Comparison of ENCODE assay signal across 13 cellular contexts in genomic region chr15:82105458-82106205, GRCh38. TPM values are rescaled to one million over a fixed set of nuclear protein-coding genes. Genes with fewer than 3 reads are reported as not detected.
DNase-seq lines count a peak whose midpoint lies in the region; ATAC-seq and TF ChIP-seq lines count a peak whose summit lies in the region.
"Had no signal": no experiment of that assay in that cellular context is flagged by ENCODE, and none has a peak within 500 bp of the region (broad histone marks: within the 10 kb centered on the region; RNA-seq: fewer than 3 reads in every experiment).

No MANE protein-coding gene starts in this region.

- no peak overlapping the region for H4K8ac ChIP-seq in mesenchymal stem cell (ENCODE audit: low read length)

- H3K9me3 ChIP-seq in adipocyte (ENCODE audit: control insufficient read depth, low read length) (no peaks in the 10 kb centered on the region), mesenchymal stem cell (ENCODE audit: control insufficient read depth, low read length) (no peaks in the 10 kb centered on the region), suprapubic skin (no peaks in the 10 kb centered on the region)

- no peak overlapping the region for H2BK15ac ChIP-seq in mesenchymal stem cell (ENCODE audit: low read depth, poor library complexity, severe bottlenecking)

- H3K18ac ChIP-seq in mesenchymal stem cell (ENCODE audit: low read depth in 1 of 2, low read length in 2 of 2): no peak overlapping the region

- WGBS in mesenchymal stem cell: 66% methylated on average over 2 of the region's 6 CpGs
- WGBS in suprapubic skin: 55% methylated on average over 6 of the region's 6 CpGs

- no peak for TF ChIP-seq POLR2A in suprapubic skin (IDR thresholded peaks at IDR 0.05)

- H3K4ac ChIP-seq in mesenchymal stem cell (ENCODE audit: low read depth in 1 of 2, low read length in 2 of 2): no peak overlapping the region

- ATAC-seq in left lobe of liver (no peak), GM18867 (IDR thresholded peaks at IDR 0.05; ENCODE audit: unreplicated experiment) (no peak)
- ATAC-seq: activated naive CD4-positive, alpha-beta T cell treated with anti-CD3 and anti-CD28 coated beads, Interleukin-2, amount 50 U/mL, for 72 hours had no signal

- H2AK5ac ChIP-seq in mesenchymal stem cell (ENCODE audit: low read length, severe bottlenecking): no peak overlapping the region

- no peak overlapping the region for H2BK5ac ChIP-seq in mesenchymal stem cell (ENCODE audit: low read depth, low read length, poor library complexity, severe bottlenecking)

- H3K27ac ChIP-seq in mesenchymal stem cell (ENCODE audit: low read length, poor library complexity, severe bottlenecking): no peak overlapping the region
- no peak overlapping the region for H3K27ac ChIP-seq in suprapubic skin
- H3K27ac ChIP-seq: parathyroid adenoma had no signal

- peak overlapping the region; percentile 12 for H4K91ac ChIP-seq in mesenchymal stem cell (ENCODE audit: low read length)

- H3K23ac ChIP-seq in mesenchymal stem cell (ENCODE audit: low read length in 2 of 2): no peak overlapping the region

- H2AFZ ChIP-seq in mesenchymal stem cell (ENCODE audit: low read depth, low read length): no peak overlapping the region
- H2AFZ ChIP-seq: parathyroid adenoma had no signal

- H3K9ac ChIP-seq in adipocyte (ENCODE audit: low read length) (no peak overlapping the region), mesenchymal stem cell (ENCODE audit: low read length) (no peak overlapping the region)
- H3K9ac ChIP-seq: parathyroid adenoma had no signal

- H3K4me1 ChIP-seq in adipocyte (ENCODE audit: control insufficient read depth, insufficient read depth, low read length) (peaks cover 12% of the 10 kb centered on the region), mesenchymal stem cell (ENCODE audit: control insufficient read depth, insufficient read depth, low read depth, low read length) (peaks cover 4% of the 10 kb centered on the region), suprapubic skin (no peaks in the 10 kb centered on the region)
- H3K4me1 ChIP-seq: parathyroid adenoma had no signal

- DNase-seq in COR-L47 (lab: John Stamatoyannopoulos, UW) (peak; percentile 25), LNCaP clone FGC (ENCODE audit: low read depth) (no peak), adipocyte (ENCODE audit: low read depth) (peak; percentile 40), mesenchymal stem cell (peak; percentile 30), left lobe of liver (ENCODE audit: low spot score) (no peak), suprapubic skin (ENCODE audit: low spot score in 2 of 2) (no peak)
- DNase-seq in activated CD8-positive, alpha-beta memory T cell treated with anti-CD3 and anti-CD28 coated beads, Interleukin-2, amount 50 U/mL, for 48 hours: no peak
- DNase-seq: DND-41; NCI-H446; stimulated activated CD8-positive, alpha-beta memory T cell treated with anti-CD3 and anti-CD28 coated beads, Interleukin-4, amount 100 ng/mL, for 48 hours had no signal

- TF ChIP-seq EP300 in suprapubic skin (IDR thresholded peaks at IDR 0.05): no peak

- H3K14ac ChIP-seq in mesenchymal stem cell (ENCODE audit: low read length in 2 of 2): no peak overlapping the region

- no peak overlapping the region for H2BK12ac ChIP-seq in mesenchymal stem cell (ENCODE audit: low read length in 2 of 2)

- peak; percentile 52 for TF ChIP-seq CTCF in LNCaP clone FGC (IDR thresholded peaks at IDR 0.05; ENCODE audit: control insufficient read depth, extremely low read depth, insufficient read depth)
- TF ChIP-seq CTCF in suprapubic skin (IDR thresholded peaks at IDR 0.05): no peak

- H3K4me2 ChIP-seq in mesenchymal stem cell (ENCODE audit: low read length, poor library complexity, severe bottlenecking): no peak overlapping the region

- no peak overlapping the region for H3K4me3 ChIP-seq in LNCaP clone FGC (ENCODE audit: low read depth, low read length)
- H3K4me3 ChIP-seq in adipocyte (ENCODE audit: low read length): no peak overlapping the region
- no peak overlapping the region for H3K4me3 ChIP-seq in mesenchymal stem cell (ENCODE audit: insufficient read depth in 1 of 2, low read depth in 1 of 2, low read length in 2 of 2)
- no peak overlapping the region for H3K4me3 ChIP-seq in suprapubic skin

- H3K79me1 ChIP-seq in mesenchymal stem cell (replicated peaks; ENCODE audit: low read length, poor library complexity, severe bottlenecking): no peaks in the 10 kb centered on the region

- H2BK120ac ChIP-seq in mesenchymal stem cell (ENCODE audit: low read depth, low read length): no peak overlapping the region

- no peaks in the 10 kb centered on the region for H3K27me3 ChIP-seq in adipocyte (replicated peaks; ENCODE audit: control insufficient read depth, insufficient read depth, low read length)
- peaks cover 0 to 6% of the 10 kb centered on the region in 2 experiments for H3K27me3 ChIP-seq in mesenchymal stem cell (ENCODE audit: control insufficient read depth in 1 of 2, insufficient read depth in 1 of 2, low read length in 2 of 2)
- H3K27me3 ChIP-seq in suprapubic skin: no peaks in the 10 kb centered on the region

- no peaks in the 10 kb centered on the region for H3K36me3 ChIP-seq in adipocyte (ENCODE audit: control insufficient read depth, insufficient read depth, low read length, severe bottlenecking)
- no peaks in the 10 kb centered on the region for H3K36me3 ChIP-seq in mesenchymal stem cell (ENCODE audit: control insufficient read depth in 1 of 2, insufficient read depth in 2 of 2, low read depth in 1 of 2, low read length in 2 of 2)
- H3K36me3 ChIP-seq in suprapubic skin: no peaks in the 10 kb centered on the region

RNA-seq across cellular contexts. Expression of gene MEX3B, which starts 59.8 kb away (rescaled TPM):
- polyA plus RNA-seq in mesenchymal stem cell (2013, experiment 1 of 2): 5.3 TPM
- polyA plus RNA-seq in mesenchymal stem cell (2013, experiment 2 of 2): 6.3 TPM
- total RNA-seq in left lobe of liver: 0.43 TPM
- total RNA-seq in suprapubic skin: 1 to 10 TPM in 2 of 4 donors, under 1 TPM in 2; 0.49 to 1.6 (median 0.96) TPM

Comparison
In these comparisons a context has a peak if more than half of its experiments do, and no peak if none do; other contexts are left out.
1. DNase-seq: peak in COR-L47 (single experiment), adipocyte (single experiment) and mesenchymal stem cell (single experiment); none in LNCaP clone FGC (single experiment), activated CD8-positive, alpha-beta memory T cell treated with anti-CD3 and anti-CD28 coated beads, Interleukin-2, amount 50 U/mL, for 48 hours (single experiment), left lobe of liver (single experiment) and suprapubic skin (0 of 2).